In the genomic region with DNA sequence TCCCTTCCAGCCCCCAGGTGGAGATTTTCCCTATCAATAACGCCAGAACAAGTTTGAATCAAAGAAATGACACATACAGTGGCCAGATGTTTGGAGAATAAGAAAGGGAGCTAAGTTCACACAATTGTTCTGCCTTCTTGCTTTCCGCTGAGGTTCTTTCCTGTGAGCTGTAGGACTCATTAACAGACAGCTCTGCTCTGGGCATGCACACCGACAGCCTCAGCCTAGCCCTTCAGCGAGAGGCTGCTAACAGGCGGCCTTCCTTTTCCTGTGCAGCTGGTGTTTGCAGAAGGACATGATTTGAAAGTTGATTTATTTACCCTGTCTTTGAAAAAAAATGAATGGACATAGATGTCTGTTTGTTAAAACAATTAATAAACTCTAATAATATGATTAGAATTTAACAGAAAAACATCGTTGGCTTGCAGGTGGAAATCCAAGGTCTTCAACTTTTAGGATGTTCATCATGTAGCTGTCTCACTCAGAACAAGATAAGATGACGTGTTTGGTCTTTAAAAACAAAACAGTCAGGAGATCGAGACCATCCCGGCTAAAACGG, we compare ENCODE assay signal across 9 cellular contexts.
DNase-seq lines count a peak whose midpoint lies in the region; ATAC-seq and TF ChIP-seq lines count a peak whose summit lies in the region.
"Had no signal": no experiment of that assay in that cellular context is flagged by ENCODE, and none has a peak within 500 bp of the region (broad histone marks: within the 10 kb centered on the region; RNA-seq: fewer than 3 reads in every experiment).

No MANE protein-coding gene starts in this region.

- no peaks in the 10 kb centered on the region for H3K9me3 ChIP-seq in Peyer's patch
- H3K9me3 ChIP-seq in thyroid gland = no peaks in the 10 kb centered on the region

- H3K27ac ChIP-seq in Peyer's patch (peak overlapping the region in 1 of 4 donors; percentile 31), thyroid gland (no peak overlapping the region)
- H3K27ac ChIP-seq: HL-60 had no signal

- 63 to 78% methylated on average over 10 of the region's 10 CpGs for WGBS in thyroid gland, 2 donors

- no peak for TF ChIP-seq CTCF in Peyer's patch (IDR thresholded peaks at IDR 0.05)
- no peak for TF ChIP-seq CTCF in fibroblast of pulmonary artery (IDR thresholded peaks at IDR 0.05; ENCODE audit: low read length, missing control alignments)
- TF ChIP-seq CTCF in thyroid gland (IDR thresholded peaks at IDR 0.05) = no peak

- peak; percentile 62 for ATAC-seq in GM18868 (IDR thresholded peaks at IDR 0.05; ENCODE audit: unreplicated experiment)
- peak; percentile 51 for ATAC-seq in HG02870 (IDR thresholded peaks at IDR 0.05; ENCODE audit: unreplicated experiment)
- no peak for ATAC-seq in HG03439 (IDR thresholded peaks at IDR 0.05; ENCODE audit: unreplicated experiment)

- peaks cover 0 to 6% (median 0%) of the 10 kb centered on the region in 4 donors for H3K4me1 ChIP-seq in Peyer's patch
- H3K4me1 ChIP-seq in thyroid gland = no peaks in the 10 kb centered on the region

- H3K36me3 ChIP-seq in Peyer's patch = no peaks in the 10 kb centered on the region
- H3K36me3 ChIP-seq in thyroid gland = no peaks in the 10 kb centered on the region

- DNase-seq in Peyer's patch = peak in 2 of 3 donors; percentile 35 to 47
- peak; percentile 50 for DNase-seq in fibroblast of pulmonary artery (ENCODE audit: low read depth)
- DNase-seq in NCI-H446 treated with DMSO at 0.1 percent for 48 hours (lab: John Stamatoyannopoulos, UW) = no peak
- DNase-seq in AML-193 (lab: John Stamatoyannopoulos, UW) = no peak
- no peak for DNase-seq in thyroid gland

- no peak overlapping the region for H3K4me3 ChIP-seq in Peyer's patch
- no peak overlapping the region for H3K4me3 ChIP-seq in fibroblast of pulmonary artery (replicated peaks; ENCODE audit: low read depth, low read length)
- no peak overlapping the region for H3K4me3 ChIP-seq in thyroid gland (replicated peaks in 1 of 3)

- intact Hi-C loops in thyroid gland (cut with DNase I) = no loop called here

- no peak for TF ChIP-seq POLR2A in Peyer's patch (IDR thresholded peaks at IDR 0.05)
- TF ChIP-seq POLR2A in thyroid gland (IDR thresholded peaks at IDR 0.05) = no peak

- H3K27me3 ChIP-seq in Peyer's patch = no peaks in the 10 kb centered on the region
- no peaks in the 10 kb centered on the region for H3K27me3 ChIP-seq in thyroid gland

Comparison
In these comparisons a context has a peak if more than half of its experiments do, and no peak if none do; other contexts are left out.
1. DNase-seq: peak in Peyer's patch (2 of 3) and fibroblast of pulmonary artery (single experiment); none in NCI-H446 treated with DMSO at 0.1 percent for 48 hours (single experiment), AML-193 (0 of 2) and thyroid gland (0 of 2).